ENCODE assay signal across 18 cellular contexts in the genomic region with DNA sequence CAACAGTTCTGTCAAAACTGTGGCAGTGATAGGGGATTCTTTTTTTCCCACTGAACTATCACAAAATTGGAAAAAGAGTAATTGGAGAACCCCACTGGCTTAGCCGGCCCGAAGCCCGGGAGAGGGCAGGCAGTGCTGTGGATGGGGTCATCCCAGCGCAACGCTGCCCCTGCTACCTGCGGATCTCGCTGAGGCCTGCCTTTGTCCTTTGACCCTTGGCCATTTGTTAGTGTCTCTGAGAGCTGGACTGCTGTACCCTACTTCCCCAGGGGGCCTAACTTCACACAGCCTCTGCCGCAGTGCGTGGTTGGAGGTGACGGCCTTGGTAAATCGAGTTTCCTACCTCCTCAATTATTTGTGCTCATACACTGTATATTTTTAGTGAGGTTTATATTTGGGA. TPM values are rescaled to one million over a fixed set of nuclear protein-coding genes. Genes with fewer than 3 reads are reported as not detected.
"Had no signal": no experiment of that assay in that cellular context is flagged by ENCODE, and none has a peak within 500 bp of the region (broad histone marks: within the 10 kb centered on the region; RNA-seq: fewer than 3 reads in every experiment).

No MANE protein-coding gene starts in this region.

- H3K27me3 Mint-ChIP-seq: naive thymus-derived CD4-positive, alpha-beta T cell had no signal

- ATAC-seq: esophagus mucosa; heart left ventricle; left lung; naive thymus-derived CD4-positive, alpha-beta T cell had no signal

- H3K4me3 ChIP-seq: coronary artery, heart left ventricle, left lung, lung, stomach had no signal

- DNase-seq: caudate nucleus; effector CD4-positive, alpha-beta T cell; heart left ventricle; hippocampal formation; islet precursor cell; mesendoderm; naive thymus-derived CD4-positive, alpha-beta T cell; small intestine; stimulated activated CD4-positive, alpha-beta T cell treated with anti-CD3 and anti-CD28 coated beads, Interleukin-12 subunit alpha, Interleukin-12 subunit beta, amount 100 ng/mL, for 4 hours; stimulated activated naive CD4-positive, alpha-beta T cell; stomach; trophoblast cell had no signal

- H3K27ac ChIP-seq: coronary artery, heart left ventricle, left lung, parathyroid adenoma had no signal

- H3K9ac ChIP-seq: parathyroid adenoma had no signal

- H3K79me2 ChIP-seq: parathyroid adenoma had no signal

- H3K9me3 Mint-ChIP-seq: naive thymus-derived CD4-positive, alpha-beta T cell had no signal

- H2AFZ ChIP-seq: parathyroid adenoma had no signal

- H3K4me3 Mint-ChIP-seq: naive thymus-derived CD4-positive, alpha-beta T cell had no signal

- H3K9me3 ChIP-seq: heart left ventricle, left lung, stomach had no signal

- H3K27me3 ChIP-seq: heart left ventricle, left lung, stomach had no signal

RNA-seq across cellular contexts. Expression of gene MSANTD1, which starts 43.0 kb away (rescaled TPM):
- polyA plus RNA-seq: fibroblast of lung; naive thymus-derived CD4-positive, alpha-beta T cell had no signal
